17 cellular contexts compared by ENCODE assay signal in the genomic region with DNA sequence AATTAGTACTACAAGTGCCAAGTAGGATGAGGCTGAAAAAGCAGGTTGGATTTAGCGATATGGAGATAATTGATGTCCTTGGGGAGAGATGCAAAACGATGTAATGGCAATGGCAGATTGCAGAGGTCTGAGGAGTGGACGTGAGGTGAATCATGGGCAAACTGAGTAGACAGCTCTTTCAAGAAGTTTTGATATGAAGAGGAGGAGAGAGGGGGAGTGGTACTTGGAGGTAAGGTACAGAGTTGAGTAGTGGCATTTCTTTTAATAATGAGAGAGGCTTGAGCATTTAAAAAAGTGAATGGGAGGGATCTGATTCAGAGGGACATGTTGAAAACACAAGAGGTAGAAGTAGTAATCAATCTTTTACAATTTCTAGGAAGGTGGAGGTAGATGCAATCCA. TPM values are rescaled to one million over a fixed set of nuclear protein-coding genes. Genes with fewer than 3 reads are reported as not detected.
"Had no signal": no experiment of that assay in that cellular context is flagged by ENCODE, and none has a peak within 500 bp of the region (broad histone marks: within the 10 kb centered on the region; RNA-seq: fewer than 3 reads in every experiment).

No MANE protein-coding gene starts in this region.

- H3K27ac Mint-ChIP-seq: activated naive CD8-positive, alpha-beta T cell treated with anti-CD3 and anti-CD28 coated beads for 36 hours; dendritic cell treated with granulocyte-macrophage colony-stimulating factor and Interleukin-4, amounts not matched to agents 40 ng/mL and 50 ng/mL, for 4 days had no signal

- H3K4me1 ChIP-seq: heart left ventricle, psoas muscle had no signal

- H3K27me3 ChIP-seq: heart left ventricle had no signal

- H3K9me3 Mint-ChIP-seq: activated naive CD8-positive, alpha-beta T cell treated with anti-CD3 and anti-CD28 coated beads for 36 hours; brain; dendritic cell treated with granulocyte-macrophage colony-stimulating factor and Interleukin-4, amounts not matched to agents 40 ng/mL and 50 ng/mL, for 4 days had no signal

- H3K27ac ChIP-seq: heart left ventricle, lower lobe of right lung, psoas muscle had no signal

- DNase-seq: activated CD4-positive, CD25-positive, alpha-beta regulatory T cell; activated gamma-delta T cell; activated naive CD8-positive, alpha-beta T cell treated with anti-CD3 and anti-CD28 coated beads for 36 hours; amygdala; central memory CD4-positive, alpha-beta T cell; effector memory CD4-positive, alpha-beta T cell; left cardiac atrium; lower lobe of right lung; psoas muscle had no signal

- H3K4me3 Mint-ChIP-seq: activated naive CD8-positive, alpha-beta T cell treated with anti-CD3 and anti-CD28 coated beads for 36 hours; brain; dendritic cell treated with granulocyte-macrophage colony-stimulating factor and Interleukin-4, amounts not matched to agents 40 ng/mL and 50 ng/mL, for 4 days had no signal

- H3K4me1 Mint-ChIP-seq: activated naive CD8-positive, alpha-beta T cell treated with anti-CD3 and anti-CD28 coated beads for 36 hours; brain had no signal

- H3K4me3 ChIP-seq: heart left ventricle, lower lobe of right lung, psoas muscle had no signal

- H3K27me3 Mint-ChIP-seq: activated naive CD8-positive, alpha-beta T cell treated with anti-CD3 and anti-CD28 coated beads for 36 hours; brain; dendritic cell treated with granulocyte-macrophage colony-stimulating factor and Interleukin-4, amounts not matched to agents 40 ng/mL and 50 ng/mL, for 4 days had no signal

- H3K36me3 Mint-ChIP-seq: activated naive CD8-positive, alpha-beta T cell treated with anti-CD3 and anti-CD28 coated beads for 36 hours had no signal

- ATAC-seq: heart left ventricle, left cardiac atrium, lower lobe of right lung, psoas muscle, sciatic nerve had no signal

- H3K9me3 ChIP-seq: heart left ventricle, lower lobe of right lung, psoas muscle had no signal

RNA-seq across cellular contexts. Expression of gene TMED6, which starts 58.2 kb away (rescaled TPM):
- total RNA-seq: fibroblast of lung, frontal cortex, omental fat pad, sciatic nerve, urinary bladder had no signal
